In genomic region chr3:120382941-120383447, GRCh38 we compare ENCODE assay signal across 36 cellular contexts.
"Had no signal": no experiment of that assay in that cellular context is flagged by ENCODE, and none has a peak within 500 bp of the region (broad histone marks: within the 10 kb centered on the region; RNA-seq: fewer than 3 reads in every experiment).

No MANE protein-coding gene starts in this region.

- ATAC-seq: activated CD8-positive, alpha-beta T cell treated with anti-CD3 and anti-CD28 coated beads for 36 hours; activated T-cell treated with anti-CD3 and anti-CD28 coated beads, Interleukin-2, amount 50 U/mL, for 72 hours; activated T-helper 17 cell treated with anti-CD3 and anti-CD28 coated beads, Interleukin-2, amount 50 U/mL, for 72 hours; body of pancreas; PC-3; WTC11 had no signal

- H3K4me3 ChIP-seq: adrenal gland, body of pancreas, breast epithelium, MG63, Peyer's patch, SJSA1 had no signal

- H3K4me3 Mint-ChIP-seq: activated CD8-positive, alpha-beta T cell treated with anti-CD3 and anti-CD28 coated beads for 36 hours; activated naive CD8-positive, alpha-beta T cell treated with anti-CD3 and anti-CD28 coated beads, Interleukin-2, amount 10 ng/mL, durations not matched to agents 7 days and 5 days; activated T-cell treated with anti-CD3 and anti-CD28 coated beads, Interleukin-2, amount 50 U/mL, for 72 hours; activated T-helper 17 cell treated with anti-CD3 and anti-CD28 coated beads, Interleukin-2, amount 50 U/mL, for 72 hours; T-helper 1 cell treated with Interleukin-12 subunit alpha and Interleukin-12 subunit beta and Interleukin-4 antibody, amounts not matched to agents 30 μg/mL and 1 μg/mL, for 36 hours; T-helper 2 cell treated with Interferon-gamma antibody and Interleukin-4, amounts not matched to agents 5 μg/mL and 100 μg/mL, for 36 hours; WTC11 had no signal

- H3K9me3 ChIP-seq: adrenal gland, body of pancreas, breast epithelium, MG63, Peyer's patch, SJSA1, SK-N-SH had no signal

- H3K9me2 ChIP-seq: SK-N-SH had no signal

- H3K4me1 Mint-ChIP-seq: activated naive CD8-positive, alpha-beta T cell treated with anti-CD3 and anti-CD28 coated beads, Interleukin-2, amount 10 ng/mL, durations not matched to agents 7 days and 5 days; activated T-helper 17 cell treated with anti-CD3 and anti-CD28 coated beads, Interleukin-2, amount 50 U/mL, for 72 hours had no signal

- H3K36me3 Mint-ChIP-seq: activated naive CD8-positive, alpha-beta T cell treated with anti-CD3 and anti-CD28 coated beads, Interleukin-2, amount 10 ng/mL, durations not matched to agents 7 days and 5 days had no signal

- H3K27me3 Mint-ChIP-seq: activated naive CD8-positive, alpha-beta T cell treated with anti-CD3 and anti-CD28 coated beads, Interleukin-2, amount 10 ng/mL, durations not matched to agents 7 days and 5 days had no signal

- H3K27ac ChIP-seq: adrenal gland, body of pancreas, breast epithelium, Peyer's patch, SJSA1 had no signal

- DNase-seq: activated CD4-positive, alpha-beta T cell treated with anti-CD3 and anti-CD28 coated beads for 1 hour; activated CD4-positive, alpha-beta T cell treated with anti-CD3 and anti-CD28 coated beads for 48 hours; activated CD4-positive, alpha-beta T cell treated with anti-CD3 and anti-CD28 coated beads, Interleukin-2, amount 50 U/mL, for 4 hours; activated CD8-positive, alpha-beta T cell treated with anti-CD3 and anti-CD28 coated beads for 36 hours; activated effector memory CD4-positive, alpha-beta T cell treated with anti-CD3 and anti-CD28 coated beads, Interleukin-2, amount 50 U/mL, for 16 hours; activated naive CD4-positive, alpha-beta T cell; activated naive CD4-positive, alpha-beta T cell treated with anti-CD3 and anti-CD28 coated beads, Interleukin-2, amount 50 U/mL, for 16 hours; activated naive CD8-positive, alpha-beta T cell treated with anti-CD3 and anti-CD28 coated beads, Interleukin-2, amount 10 ng/mL, durations not matched to agents 7 days and 5 days; activated T-cell treated with anti-CD3 and anti-CD28 coated beads, Interleukin-2, amount 50 U/mL, for 1 hour; activated T-cell treated with anti-CD3 and anti-CD28 coated beads, Interleukin-2, amount 50 U/mL, for 72 hours; adrenal gland; body of pancreas; cerebellar nuclear complex; Karpas-422; MG63; NCI-H1048; NCI-H1105 treated with DMSO at 0.1 percent for 48 hours; NCI-H1436; NCI-H1694; NCI-H1930; NCI-H2081 treated with DMSO at 0.1 percent for 48 hours; NCI-H345; NCI-H524 treated with DMSO at 0.1 percent for 48 hours; NK-92 treated with Interleukin-12 subunit alpha and Interleukin-12 subunit beta, amount 100 ng/mL, for 24 hours; PC-3; Peyer's patch; RPMI8226; SHP77 treated with DMSO at 0.1 percent for 48 hours; SK-N-SH had no signal

- H3K9me3 Mint-ChIP-seq: activated CD8-positive, alpha-beta T cell treated with anti-CD3 and anti-CD28 coated beads for 36 hours; activated naive CD8-positive, alpha-beta T cell treated with anti-CD3 and anti-CD28 coated beads, Interleukin-2, amount 10 ng/mL, durations not matched to agents 7 days and 5 days; activated T-cell treated with anti-CD3 and anti-CD28 coated beads, Interleukin-2, amount 50 U/mL, for 72 hours; T-helper 1 cell treated with Interleukin-12 subunit alpha and Interleukin-12 subunit beta and Interleukin-4 antibody, amounts not matched to agents 30 μg/mL and 1 μg/mL, for 36 hours; T-helper 2 cell treated with Interferon-gamma antibody and Interleukin-4, amounts not matched to agents 5 μg/mL and 100 μg/mL, for 36 hours had no signal

- H3K4me1 ChIP-seq: adrenal gland, body of pancreas, breast epithelium, Peyer's patch, SJSA1 had no signal

- H3K27me3 ChIP-seq: adrenal gland, body of pancreas, breast epithelium, MG63, Peyer's patch, SJSA1 had no signal

- FAIRE-seq: astrocyte had no signal

- H3K36me3 ChIP-seq: adrenal gland, breast epithelium, MG63, Peyer's patch, SJSA1 had no signal

- H3K4me2 ChIP-seq: SK-N-SH had no signal

- H3K9ac ChIP-seq: SK-N-SH had no signal

- H3K27ac Mint-ChIP-seq: activated CD8-positive, alpha-beta T cell treated with anti-CD3 and anti-CD28 coated beads for 36 hours; activated naive CD8-positive, alpha-beta T cell treated with anti-CD3 and anti-CD28 coated beads, Interleukin-2, amount 10 ng/mL, durations not matched to agents 7 days and 5 days; activated T-cell treated with anti-CD3 and anti-CD28 coated beads, Interleukin-2, amount 50 U/mL, for 72 hours; activated T-helper 17 cell treated with anti-CD3 and anti-CD28 coated beads, Interleukin-2, amount 50 U/mL, for 72 hours; T-helper 1 cell treated with Interleukin-12 subunit alpha and Interleukin-12 subunit beta and Interleukin-4 antibody, amounts not matched to agents 30 μg/mL and 1 μg/mL, for 36 hours; T-helper 2 cell treated with Interferon-gamma antibody and Interleukin-4, amounts not matched to agents 5 μg/mL and 100 μg/mL, for 36 hours; WTC11 had no signal
